Comparison of ENCODE assay signal across 8 cellular contexts in genomic region chr19:58558623-58559274, GRCh38. TPM values are rescaled to one million over a fixed set of nuclear protein-coding genes. Genes with fewer than 3 reads are reported as not detected.
DNase-seq lines count a peak whose midpoint lies in the region; ATAC-seq and TF ChIP-seq lines count a peak whose summit lies in the region.

No MANE protein-coding gene starts in this region.

- no peaks in the 10 kb centered on the region for H3K9me3 ChIP-seq in SJSA1 (replicated peaks)
- H3K9me3 ChIP-seq in iPS-15b (ENCODE audit: control insufficient read depth, insufficient read depth, low read length), result no peaks in the 10 kb centered on the region

- H3K4me1 ChIP-seq in SJSA1 (replicated peaks) (peaks cover 32% of the 10 kb centered on the region), iPS-15b (ENCODE audit: control insufficient read depth, insufficient read depth, low read length) (peaks cover 9% of the 10 kb centered on the region)

- in situ Hi-C loops in astrocyte of the spinal cord (cut with HindIII; ENCODE audit: low sequenced_read_pairs), result no loop called here

- DNase-seq in SJSA1 (ENCODE audit: low read depth in 1 of 2, low spot score in 2 of 2), result peak; percentile 99
- DNase-seq in astrocyte of the spinal cord (ENCODE audit: low read depth, low spot score), result peak; percentile 99
- DNase-seq in DMS114 treated with DMSO at 0.1 percent for 48 hours (lab: John Stamatoyannopoulos, UW; ENCODE audit: unreplicated experiment), result no peak
- DNase-seq in NCI-H2081 (lab: John Stamatoyannopoulos, UW), result no peak

- H3K36me3 ChIP-seq in SJSA1 (peaks cover 47% of the 10 kb centered on the region), iPS-15b (ENCODE audit: control insufficient read depth, insufficient read depth, low read length) (peaks cover 12% of the 10 kb centered on the region)

- ATAC-seq in GM18498 (IDR thresholded peaks at IDR 0.05; ENCODE audit: unreplicated experiment), result peak; percentile 66
- ATAC-seq in HG02884 (IDR thresholded peaks at IDR 0.05; ENCODE audit: unreplicated experiment), result peak; percentile 39

- TF ChIP-seq CTCF in astrocyte of the spinal cord (IDR thresholded peaks at IDR 0.05; ENCODE audit: low read depth, low read length), result no peak

- H3K27me3 ChIP-seq in SJSA1 (replicated peaks), result no peaks in the 10 kb centered on the region
- H3K27me3 ChIP-seq in iPS-15b (ENCODE audit: control insufficient read depth, insufficient read depth, low read length), result peaks cover 31% of the 10 kb centered on the region

- H3K27ac ChIP-seq in SJSA1, result peak overlapping the region; percentile 89
- H3K27ac ChIP-seq in skin epidermis, result peak overlapping the region; percentile 66 to 100 (median 99)

- peak overlapping the region; percentile 96 for H3K9ac ChIP-seq in iPS-15b (ENCODE audit: low read depth, low read length)

- H3K4me3 ChIP-seq in SJSA1 (peak overlapping the region; percentile 69), astrocyte of the spinal cord (ENCODE audit: low read depth, low read length) (peak overlapping the region; percentile 100), iPS-15b (ENCODE audit: low read depth, low read length) (peak overlapping the region; percentile 99), skin epidermis (peak overlapping the region; percentile 62 to 91 (median 69))

RNA-seq across cellular contexts. Expression of gene UBE2M, which starts 0.3 kb away (rescaled TPM):
- 79.2 and 109 TPM in 2 replicates for total RNA-seq in SJSA1 (2014; rRNA removed; shearing (Covaris generic))

RNA-seq across cellular contexts. Expression of gene CHMP2A, which starts 3.8 kb away (rescaled TPM):
- 92.8 and 116 TPM in 2 replicates for total RNA-seq in SJSA1 (2014; rRNA removed; shearing (Covaris generic))

RNA-seq across cellular contexts. Expression of gene MZF1, which starts 14.4 kb away (rescaled TPM):
- 5.0 and 7.4 TPM in 2 replicates for total RNA-seq in SJSA1 (2014; rRNA removed; shearing (Covaris generic))

RNA-seq across cellular contexts. Expression of gene TRIM28, which starts 14.9 kb away (rescaled TPM):
- 343 and 432 TPM in 2 replicates for total RNA-seq in SJSA1 (2014; rRNA removed; shearing (Covaris generic))

RNA-seq across cellular contexts. Expression of gene ZBTB45, which starts 39.1 kb away (rescaled TPM):
- total RNA-seq in SJSA1 (2014; rRNA removed; shearing (Covaris generic)), result 4.2 and 4.7 TPM in 2 replicates

Comparison
In these comparisons a context has a peak if more than half of its experiments do, and no peak if none do; other contexts are left out.
1. DNase-seq: peak in SJSA1 (2 of 2) and astrocyte of the spinal cord (single experiment); none in DMS114 treated with DMSO at 0.1 percent for 48 hours (single experiment) and NCI-H2081 (0 of 2).
2. Peak in every context shown above with its lines, with median percentiles within 50 percentile points of each other: H3K4me3 ChIP-seq.